ENCODE assay signal across 9 cellular contexts in genomic region chr22:39014723-39015121, GRCh38. TPM values are rescaled to one million over a fixed set of nuclear protein-coding genes. Genes with fewer than 3 reads are reported as not detected.
DNase-seq lines count a peak whose midpoint lies in the region; ATAC-seq and TF ChIP-seq lines count a peak whose summit lies in the region.
"Not testable (repeated sequence)": the region's sequence is repeated elsewhere in the genome, so short reads cannot be mapped to it uniquely, and the experiment has no call there.
"Had no signal": no experiment of that assay in that cellular context is flagged by ENCODE, and none has a peak within 500 bp of the region (broad histone marks: within the 10 kb centered on the region; RNA-seq: fewer than 3 reads in every experiment).

No MANE protein-coding gene starts in this region.

- not testable (repeated sequence) for DNase-seq in BE2C; HFFc6; activated naive CD4-positive, alpha-beta T cell treated with anti-CD3 and anti-CD28 coated beads, Interleukin-2, amount 50 U/mL, for 72 hours (ENCODE audit: low spot score in 2 of 2); endothelial cell (ENCODE audit: low spot score); neural crest cell (ENCODE audit: low read depth, low spot score); stimulated activated naive B cell treated with anti-CD40 and anti-IgM and Interleukin-4, amounts not matched to agents 10 μg/mL and 1 μg/mL and 100 μg/mL, for 72 hours
- peak; percentile 14 for DNase-seq in iris pigment epithelial cell (ENCODE audit: low read depth)

- H3K9me3 Mint-ChIP-seq in HFFc6; activated naive CD4-positive, alpha-beta T cell treated with anti-CD3 and anti-CD28 coated beads, Interleukin-2, amount 50 U/mL, for 72 hours; endothelial cell (ENCODE audit: unreplicated experiment); neural crest cell; stimulated activated naive B cell treated with anti-CD40 and anti-IgM and Interleukin-4, amounts not matched to agents 10 μg/mL and 1 μg/mL and 100 μg/mL, for 72 hours: not testable (repeated sequence)

- peak overlapping the region; percentile 95 for H3K27ac Mint-ChIP-seq in HFFc6
- H3K27ac Mint-ChIP-seq in activated naive CD4-positive, alpha-beta T cell treated with anti-CD3 and anti-CD28 coated beads, Interleukin-2, amount 50 U/mL, for 72 hours, result peak overlapping the region; percentile 86 to 97
- H3K27ac Mint-ChIP-seq in endothelial cell (ENCODE audit: unreplicated experiment), result peak overlapping the region; percentile 76
- peak overlapping the region; percentile 90 for H3K27ac Mint-ChIP-seq in neural crest cell (ENCODE audit: unreplicated experiment)
- peak overlapping the region; percentile 97 for H3K27ac Mint-ChIP-seq in stimulated activated naive B cell treated with anti-CD40 and anti-IgM and Interleukin-4, amounts not matched to agents 10 μg/mL and 1 μg/mL and 100 μg/mL, for 72 hours

- not testable (repeated sequence) for H3K36me3 Mint-ChIP-seq in HFFc6 (ENCODE audit: low read depth); activated naive CD4-positive, alpha-beta T cell treated with anti-CD3 and anti-CD28 coated beads, Interleukin-2, amount 50 U/mL, for 72 hours; endothelial cell (ENCODE audit: low read depth, unreplicated experiment); neural crest cell (ENCODE audit: low read depth)
- H3K36me3 Mint-ChIP-seq in stimulated activated naive B cell treated with anti-CD40 and anti-IgM and Interleukin-4, amounts not matched to agents 10 μg/mL and 1 μg/mL and 100 μg/mL, for 72 hours, result peaks cover 19 to 26% of the 10 kb centered on the region in 2 donors

- peak overlapping the region; percentile 57 for H3K4me3 ChIP-seq in BE2C (ENCODE audit: low read depth, low read length)

- peak; percentile 22; the same call in 2 of the 3 replicates for ATAC-seq in SK-N-SH treated with all-trans-retinoic acid at 6 μM for 48 hours
- peak in 1 of 2 donors; percentile 29 for ATAC-seq in activated naive CD4-positive, alpha-beta T cell treated with anti-CD3 and anti-CD28 coated beads, Interleukin-2, amount 50 U/mL, for 72 hours
- peak; percentile 37 to 44 for ATAC-seq in stimulated activated naive B cell treated with anti-CD40 and anti-IgM and Interleukin-4, amounts not matched to agents 10 μg/mL and 1 μg/mL and 100 μg/mL, for 72 hours (replicated peaks)

- H3K4me3 Mint-ChIP-seq in HFFc6, result peak overlapping the region; percentile 98
- H3K4me3 Mint-ChIP-seq in endothelial cell (ENCODE audit: unreplicated experiment), result peak overlapping the region; percentile 65
- H3K4me3 Mint-ChIP-seq in neural crest cell, result peak overlapping the region; percentile 77
- peak overlapping the region; percentile 90 to 100 for H3K4me3 Mint-ChIP-seq in stimulated activated naive B cell treated with anti-CD40 and anti-IgM and Interleukin-4, amounts not matched to agents 10 μg/mL and 1 μg/mL and 100 μg/mL, for 72 hours

- H3K27me3 Mint-ChIP-seq in HFFc6 (ENCODE audit: insufficient read depth); endothelial cell (ENCODE audit: unreplicated experiment); neural crest cell (ENCODE audit: low read depth); stimulated activated naive B cell treated with anti-CD40 and anti-IgM and Interleukin-4, amounts not matched to agents 10 μg/mL and 1 μg/mL and 100 μg/mL, for 72 hours: not testable (repeated sequence)

- TF ChIP-seq CTCF in BE2C (IDR thresholded peaks at IDR 0.05; ENCODE audit: low read depth, low read length); HFFc6 (IDR thresholded peaks at IDR 0.05); endothelial cell (IDR thresholded peaks at IDR 0.05; ENCODE audit: unreplicated experiment); neural crest cell (conservative IDR thresholded peaks at IDR 0.05): not testable (repeated sequence)

- H3K4me1 ChIP-seq in BE2C, result not testable (repeated sequence)

- H3K4me1 Mint-ChIP-seq in HFFc6 (ENCODE audit: low read depth) (peaks cover 17% of the 10 kb centered on the region), endothelial cell (ENCODE audit: unreplicated experiment) (peaks cover 21% of the 10 kb centered on the region), neural crest cell (peaks cover 25% of the 10 kb centered on the region)
- peaks cover 36 to 71% of the 10 kb centered on the region in 2 donors for H3K4me1 Mint-ChIP-seq in stimulated activated naive B cell treated with anti-CD40 and anti-IgM and Interleukin-4, amounts not matched to agents 10 μg/mL and 1 μg/mL and 100 μg/mL, for 72 hours

- not testable (repeated sequence) for H3K9me3 ChIP-seq in BE2C

- not testable (repeated sequence) for H3K27me3 ChIP-seq in BE2C

- not testable (repeated sequence) for H3K36me3 ChIP-seq in BE2C

RNA-seq across cellular contexts. Expression of gene APOBEC3C, which starts 0.7 kb away (rescaled TPM):
- 25.9 TPM for polyA plus RNA-seq in BE2C (2012; ENCODE audit: insufficient read depth, insufficient read length, low read depth)
- 10 to 100 TPM; 43.9 to 93.9 (median 83.5) TPM for total RNA-seq in HFFc6 (2021; fragmentation: NEBNext Ultra II Directional; extraction: Animal tissue kit (Norgen Biotek cat#: 25700))
- 100 to 1,000 TPM in 1 of 2 donors, 10 to 100 TPM in 1; 71.0 to 114 TPM for total RNA-seq in activated naive CD4-positive, alpha-beta T cell treated with anti-CD3 and anti-CD28 coated beads, Interleukin-2, amount 50 U/mL, for 72 hours
- total RNA-seq in endothelial cell (ENCODE audit: unreplicated experiment) (10.9 TPM), neural crest cell (8.1 and 9.5 TPM in 2 replicates)

RNA-seq across cellular contexts. Expression of gene APOBEC3D, which starts 6.2 kb away (rescaled TPM):
- polyA plus RNA-seq in BE2C (2012; ENCODE audit: insufficient read depth, insufficient read length, low read depth), result 0.43 TPM
- under 1 TPM; 0.51 to 0.83 (median 0.58) TPM for total RNA-seq in HFFc6 (2021; fragmentation: NEBNext Ultra II Directional; extraction: Animal tissue kit (Norgen Biotek cat#: 25700))
- 10 to 100 TPM; 16.0 to 27.2 TPM for total RNA-seq in activated naive CD4-positive, alpha-beta T cell treated with anti-CD3 and anti-CD28 coated beads, Interleukin-2, amount 50 U/mL, for 72 hours
- total RNA-seq in endothelial cell (ENCODE audit: unreplicated experiment), result 6.5 TPM
- total RNA-seq in neural crest cell, result 1.1 and 1.4 TPM in 2 replicates

RNA-seq across cellular contexts. Expression of gene APOBEC3F, which starts 25.9 kb away (rescaled TPM):
- polyA plus RNA-seq in BE2C (2012; ENCODE audit: insufficient read depth, insufficient read length, low read depth), result 4.6 TPM
- total RNA-seq in HFFc6 (2021; fragmentation: NEBNext Ultra II Directional; extraction: Animal tissue kit (Norgen Biotek cat#: 25700)), result 10 to 100 TPM in 1 of 6 experiments, 1 to 10 TPM in 5; 6.5 to 12.1 (median 9.0) TPM
- total RNA-seq in activated naive CD4-positive, alpha-beta T cell treated with anti-CD3 and anti-CD28 coated beads, Interleukin-2, amount 50 U/mL, for 72 hours, result 10 to 100 TPM; 15.8 to 25.8 TPM
- 21.1 TPM for total RNA-seq in endothelial cell (ENCODE audit: unreplicated experiment)
- total RNA-seq in neural crest cell, result 5.9 and 6.7 TPM in 2 replicates

RNA-seq across cellular contexts. Expression of gene APOBEC3B, which starts 32.6 kb away (rescaled TPM):
- polyA plus RNA-seq in BE2C (2012; ENCODE audit: insufficient read depth, insufficient read length, low read depth), result 0.43 TPM
- total RNA-seq in HFFc6 (2021; fragmentation: NEBNext Ultra II Directional; extraction: Animal tissue kit (Norgen Biotek cat#: 25700)), result 10 to 100 TPM; 14.9 to 44.2 (median 39.4) TPM
- total RNA-seq in activated naive CD4-positive, alpha-beta T cell treated with anti-CD3 and anti-CD28 coated beads, Interleukin-2, amount 50 U/mL, for 72 hours, result 1 to 10 TPM; 6.4 to 9.6 TPM
- 1.0 TPM for total RNA-seq in endothelial cell (ENCODE audit: unreplicated experiment)
- 12.3 and 14.5 TPM in 2 replicates for total RNA-seq in neural crest cell

RNA-seq across cellular contexts. Expression of gene APOBEC3A, which starts 57.3 kb away (rescaled TPM):
- not detected for polyA plus RNA-seq in BE2C (2012; ENCODE audit: insufficient read depth, insufficient read length, low read depth)
- total RNA-seq in HFFc6 (2021; fragmentation: NEBNext Ultra II Directional; extraction: Animal tissue kit (Norgen Biotek cat#: 25700)), result not detected
- total RNA-seq in activated naive CD4-positive, alpha-beta T cell treated with anti-CD3 and anti-CD28 coated beads, Interleukin-2, amount 50 U/mL, for 72 hours, result not detected
- total RNA-seq in endothelial cell (ENCODE audit: unreplicated experiment) (not detected), neural crest cell (not detected in 2 replicates)
- total RNA-seq: T-helper 2 cell treated with Interferon-gamma antibody and Interleukin-4, amounts not matched to agents 100 ng/mL and 5 ng/mL, for 36 hours had no signal
